16 cellular contexts compared by ENCODE assay signal in genomic region chr11:12679471-12679870, GRCh38. TPM values are rescaled to one million over a fixed set of nuclear protein-coding genes. Genes with fewer than 3 reads are reported as not detected.
DNase-seq lines count a peak whose midpoint lies in the region; ATAC-seq and TF ChIP-seq lines count a peak whose summit lies in the region.
"Had no signal": no experiment of that assay in that cellular context is flagged by ENCODE, and none has a peak within 500 bp of the region (broad histone marks: within the 10 kb centered on the region; RNA-seq: fewer than 3 reads in every experiment).

No MANE protein-coding gene starts in this region.

- H3K36me3 Mint-ChIP-seq in activated CD4-positive, alpha-beta T cell treated with anti-CD3 and anti-CD28 coated beads, Interleukin-2, amount 10 ng/mL, durations not matched to agents 7 days and 5 days (ENCODE audit: low read depth): no peaks in the 10 kb centered on the region

- CTCF ChIA-PET in HEK293 (lab: Yijun Ruan, JAX): interaction anchor here (0.7 to 2.0 kb wide), 2 partner anchors 212 to 348 kb away, joined by 3 to 9 read pairs; no protein-coding TSS in a partner anchor
- CTCF ChIA-PET in activated CD4-positive, alpha-beta T cell treated with anti-CD3 and anti-CD28 coated beads, Interleukin-2, amount 10 ng/mL, durations not matched to agents 7 days and 5 days (lab: Charles Lee): interaction anchor here (0.6 kb wide), 1 partner anchor 145 kb away, joined by 4 read pairs; no protein-coding TSS in a partner anchor

- intact Hi-C loops in ascending aorta (cut with DNase I): no loop called here

- no peak overlapping the region for H3K4me3 Mint-ChIP-seq in activated CD4-positive, alpha-beta T cell treated with anti-CD3 and anti-CD28 coated beads, Interleukin-2, amount 10 ng/mL, durations not matched to agents 7 days and 5 days
- H3K4me3 Mint-ChIP-seq: activated CD4-positive, alpha-beta T cell treated with anti-CD3 and anti-CD28 coated beads, Interleukin-2, amount 10 ng/mL, durations not matched to agents 24 days and 14 days; natural killer cell; stimulated activated naive CD8-positive, alpha-beta T cell treated with anti-CD3 and anti-CD28 coated beads, Interleukin-15, Interleukin-2, amounts not matched to agents 100 ng/mL and 50 ng/mL, for 24 hours had no signal

- H3K9ac ChIP-seq in iPS-18a (ENCODE audit: low read length): peak overlapping the region; percentile 1
- peak overlapping the region in 1 of 3 donors; percentile 27 for H3K9ac ChIP-seq in skeletal muscle tissue (ENCODE audit: low read depth in 1 of 3, low read length in 3 of 3)

- H3K4me1 ChIP-seq in HEK293 (ENCODE audit: control insufficient read depth, insufficient read depth, low read length) (peaks cover 11% of the 10 kb centered on the region; the same call in 1 of the 2 replicates), ascending aorta (peaks cover 2 to 17% of the 10 kb centered on the region in 2 donors), iPS-18a (ENCODE audit: control insufficient read depth, low read depth, low read length) (peaks cover 68% of the 10 kb centered on the region), skeletal muscle tissue (ENCODE audit: control insufficient read depth in 3 of 3, insufficient read depth in 3 of 3, low read length in 3 of 3) (peaks cover 61 to 70% (median 62%) of the 10 kb centered on the region in 3 donors)

- ATAC-seq in HG02870 (IDR thresholded peaks at IDR 0.05; ENCODE audit: unreplicated experiment) (no peak), HG03457 (IDR thresholded peaks at IDR 0.05; ENCODE audit: unreplicated experiment) (no peak)
- ATAC-seq: natural killer cell had no signal

- POLR2A ChIA-PET in HEK293 (lab: Yijun Ruan, JAX): no interaction called here
- POLR2A ChIA-PET in activated CD4-positive, alpha-beta T cell treated with anti-CD3 and anti-CD28 coated beads, Interleukin-2, amount 10 ng/mL, durations not matched to agents 7 days and 5 days (lab: Charles Lee): no interaction called here

- H3K36me3 ChIP-seq in HEK293 (ENCODE audit: control insufficient read depth in 2 of 2, insufficient read depth in 1 of 2, low read length in 2 of 2) (peaks cover 0 to 2% of the 10 kb centered on the region in 2 experiments; a peak in 1 of 3 replicates), ascending aorta (no peaks in the 10 kb centered on the region), iPS-18a (ENCODE audit: control insufficient read depth, low read depth, low read length) (no peaks in the 10 kb centered on the region), skeletal muscle tissue (ENCODE audit: control insufficient read depth in 3 of 3, insufficient read depth in 3 of 3, low read length in 3 of 3) (no peaks in the 10 kb centered on the region)
- H3K36me3 ChIP-seq: cardiac muscle cell had no signal

- no peak overlapping the region for H3K27ac Mint-ChIP-seq in activated CD4-positive, alpha-beta T cell treated with anti-CD3 and anti-CD28 coated beads, Interleukin-2, amount 10 ng/mL, durations not matched to agents 7 days and 5 days
- H3K27ac Mint-ChIP-seq: activated CD4-positive, alpha-beta T cell treated with anti-CD3 and anti-CD28 coated beads, Interleukin-2, amount 10 ng/mL, durations not matched to agents 24 days and 14 days; activated T-helper 2 cell treated with anti-CD3 and anti-CD28 coated beads, Interferon-gamma antibody, Interleukin-2, Interleukin-4, amounts not matched to agents 10 μg/mL and 5 μg/mL and 100 μg/mL, durations not matched to agents 14 hours and 24 hours and 36 hours; immature natural killer cell; natural killer cell; stimulated activated naive CD8-positive, alpha-beta T cell treated with anti-CD3 and anti-CD28 coated beads, Interleukin-15, Interleukin-2, amounts not matched to agents 100 ng/mL and 50 ng/mL, for 24 hours had no signal

- DNase-seq in ascending aorta (ENCODE audit: low spot score in 2 of 2) (no peak), HPDE6-E6E7 (ENCODE audit: extremely low spot score) (no peak)
- no peak for DNase-seq in activated CD4-positive, alpha-beta T cell treated with anti-CD3 and anti-CD28 coated beads, Interleukin-2, amount 10 ng/mL, durations not matched to agents 7 days and 5 days
- DNase-seq: COR-L47, immature natural killer cell, natural killer cell, SW 1271 had no signal

- no peaks in the 10 kb centered on the region for H3K9me3 Mint-ChIP-seq in activated CD4-positive, alpha-beta T cell treated with anti-CD3 and anti-CD28 coated beads, Interleukin-2, amount 10 ng/mL, durations not matched to agents 7 days and 5 days
- H3K9me3 Mint-ChIP-seq: activated CD4-positive, alpha-beta T cell treated with anti-CD3 and anti-CD28 coated beads, Interleukin-2, amount 10 ng/mL, durations not matched to agents 24 days and 14 days; activated T-helper 2 cell treated with anti-CD3 and anti-CD28 coated beads, Interferon-gamma antibody, Interleukin-2, Interleukin-4, amounts not matched to agents 10 μg/mL and 5 μg/mL and 100 μg/mL, durations not matched to agents 14 hours and 24 hours and 36 hours; natural killer cell; stimulated activated naive CD8-positive, alpha-beta T cell treated with anti-CD3 and anti-CD28 coated beads, Interleukin-15, Interleukin-2, amounts not matched to agents 100 ng/mL and 50 ng/mL, for 24 hours had no signal

- H3K27me3 ChIP-seq in ascending aorta (no peaks in the 10 kb centered on the region), iPS-18a (ENCODE audit: control insufficient read depth, insufficient read depth, low read length) (peaks cover 3% of the 10 kb centered on the region), skeletal muscle tissue (ENCODE audit: control insufficient read depth in 3 of 3, insufficient read depth in 3 of 3, low read length in 3 of 3) (no peaks in the 10 kb centered on the region)
- H3K27me3 ChIP-seq: cardiac muscle cell had no signal

- no peak overlapping the region for H3K4me3 ChIP-seq in HEK293 (ENCODE audit: low read depth, low read length)
- peak overlapping the region; percentile 9 to 15 for H3K4me3 ChIP-seq in ascending aorta
- H3K4me3 ChIP-seq in iPS-18a (ENCODE audit: low read length): peak overlapping the region; percentile 41
- H3K4me3 ChIP-seq in skeletal muscle tissue (ENCODE audit: low read length in 3 of 3): peak overlapping the region in 1 of 3 donors; percentile 23

- peaks cover 85% of the 10 kb centered on the region for H3K27me3 Mint-ChIP-seq in activated CD4-positive, alpha-beta T cell treated with anti-CD3 and anti-CD28 coated beads, Interleukin-2, amount 10 ng/mL, durations not matched to agents 7 days and 5 days

- TF ChIP-seq CTCF in HEK293 (tag by site-specific recombination; IDR thresholded peaks at IDR 0.05) (no peak), ascending aorta (IDR thresholded peaks at IDR 0.05) (no peak)

- H3K27ac ChIP-seq in HEK293 (ENCODE audit: extremely low read depth, low read depth, low read length) (no peak overlapping the region), ascending aorta (no peak overlapping the region), iPS-18a (ENCODE audit: low read length) (no peak overlapping the region), skeletal muscle tissue (ENCODE audit: low read depth, low read length) (peak overlapping the region; percentile 71)

- H3K9me3 ChIP-seq in HEK293 (ENCODE audit: control insufficient read depth, insufficient read depth, low read depth, low read length) (no peaks in the 10 kb centered on the region), ascending aorta (no peaks in the 10 kb centered on the region), iPS-18a (ENCODE audit: control insufficient read depth, low read depth, low read length) (no peaks in the 10 kb centered on the region), skeletal muscle tissue (ENCODE audit: control insufficient read depth in 3 of 3, low read length in 3 of 3) (no peaks in the 10 kb centered on the region)

- peaks cover 14% of the 10 kb centered on the region for H3K4me1 Mint-ChIP-seq in activated CD4-positive, alpha-beta T cell treated with anti-CD3 and anti-CD28 coated beads, Interleukin-2, amount 10 ng/mL, durations not matched to agents 7 days and 5 days
- H3K4me1 Mint-ChIP-seq: natural killer cell had no signal

TF ChIP-seq in HEK293, 187 proteins besides CTCF, POLR2A, EP300 and RAD21:
- TF ChIP-seq KLF10 (tag by site-specific recombination; IDR thresholded peaks at IDR 0.05) (no peak), ZNF362 (tag by site-specific recombination; IDR thresholded peaks at IDR 0.05) (peak; percentile 44; the same call in 1 of the 2 replicates)
- TF ChIP-seq, protein P1, sequence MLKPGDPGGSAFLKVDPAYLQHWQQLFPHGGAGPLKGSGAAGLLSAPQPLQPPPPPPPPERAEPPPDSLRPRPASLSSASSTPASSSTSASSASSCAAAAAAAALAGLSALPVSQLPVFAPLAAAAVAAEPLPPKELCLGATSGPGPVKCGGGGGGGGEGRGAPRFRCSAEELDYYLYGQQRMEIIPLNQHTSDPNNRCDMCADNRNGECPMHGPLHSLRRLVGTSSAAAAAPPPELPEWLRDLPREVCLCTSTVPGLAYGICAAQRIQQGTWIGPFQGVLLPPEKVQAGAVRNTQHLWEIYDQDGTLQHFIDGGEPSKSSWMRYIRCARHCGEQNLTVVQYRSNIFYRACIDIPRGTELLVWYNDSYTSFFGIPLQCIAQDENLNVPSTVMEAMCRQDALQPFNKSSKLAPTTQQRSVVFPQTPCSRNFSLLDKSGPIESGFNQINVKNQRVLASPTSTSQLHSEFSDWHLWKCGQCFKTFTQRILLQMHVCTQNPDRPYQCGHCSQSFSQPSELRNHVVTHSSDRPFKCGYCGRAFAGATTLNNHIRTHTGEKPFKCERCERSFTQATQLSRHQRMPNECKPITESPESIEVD (tag by site-specific recombination; IDR thresholded peaks at IDR 0.05): peak; percentile 88

RNA-seq across cellular contexts. Expression of gene TEAD1, which starts 5.2 kb away (rescaled TPM):
- 112 TPM for total RNA-seq in ascending aorta
- total RNA-seq in skeletal muscle tissue: 55.3 TPM
- under 1 TPM; 0.12 to 0.15 TPM for total RNA-seq in activated CD4-positive, alpha-beta T cell treated with anti-CD3 and anti-CD28 coated beads, Interleukin-2, amount 10 ng/mL, durations not matched to agents 7 days and 5 days
- total RNA-seq: natural killer cell had no signal

Comparison
In these comparisons a context has a peak if more than half of its experiments do, and no peak if none do; other contexts are left out.
1. RNA of gene TEAD1, which starts 5.2 kb away (total RNA-seq): 112 TPM in ascending aorta (single experiment) and 55.3 TPM in skeletal muscle tissue (single experiment); 0.12 to 0.15 TPM in activated CD4-positive, alpha-beta T cell treated with anti-CD3 and anti-CD28 coated beads, Interleukin-2, amount 10 ng/mL, durations not matched to agents 7 days and 5 days; every median in the first group is over 10 times any median in the second.